ENCODE assay signal across 1 cellular context in genomic region chr14:57346741-57347140, GRCh38.
TF ChIP-seq lines count a peak whose summit lies in the region.

No MANE protein-coding gene starts in this region.

TF ChIP-seq in HepG2, 621 proteins besides CTCF, POLR2A, EP300 and RAD21 (continued from another document and continues in another):
- no peak for TF ChIP-seq ZNF83 (CRISPR knock-in tag; IDR thresholded peaks at IDR 0.05; ENCODE audit: borderline replicate concordance)
- no peak for TF ChIP-seq MBNL3 (CRISPR knock-in tag; conservative IDR thresholded peaks at IDR 0.05)
- no peak for TF ChIP-seq ZBTB21 (CRISPR knock-in tag; IDR thresholded peaks at IDR 0.05)
- TF ChIP-seq NRL (CRISPR knock-in tag; IDR thresholded peaks at IDR 0.05; ENCODE audit: borderline replicate concordance): no peak
- TF ChIP-seq ZFP1 (CRISPR knock-in tag; IDR thresholded peaks at IDR 0.05): 0 out of 2 replicates have a peak, but pooled peaks have one; percentile 31
- TF ChIP-seq ZBTB39 (CRISPR knock-in tag; IDR thresholded peaks at IDR 0.05): no peak
- TF ChIP-seq ZBTB33 (CRISPR knock-in tag; IDR thresholded peaks at IDR 0.05): no peak
- no peak for TF ChIP-seq MXI1 (IDR thresholded peaks at IDR 0.05; ENCODE audit: borderline replicate concordance, low read depth, low read length)
- TF ChIP-seq PRPF4 (IDR thresholded peaks at IDR 0.05; ENCODE audit: low read depth, low read length, poor library complexity, severe bottlenecking): no peak
- TF ChIP-seq MIER2 (CRISPR knock-in tag; IDR thresholded peaks at IDR 0.05): no peak
- TF ChIP-seq MAZ (IDR thresholded peaks at IDR 0.05; ENCODE audit: borderline replicate concordance, low read depth, low read length): no peak
- no peak for TF ChIP-seq MAZ (CRISPR knock-in tag; IDR thresholded peaks at IDR 0.05; ENCODE audit: low read depth)
- peak; percentile 58; the same call in 1 of the 2 replicates for TF ChIP-seq MIER3 (CRISPR knock-in tag; IDR thresholded peaks at IDR 0.05; ENCODE audit: borderline replicate concordance)
- TF ChIP-seq UBTF (CRISPR knock-in tag; IDR thresholded peaks at IDR 0.05): no peak
- TF ChIP-seq ZNF143 (CRISPR knock-in tag; IDR thresholded peaks at IDR 0.05): no peak
- no peak for TF ChIP-seq ASH2L (IDR thresholded peaks at IDR 0.05; ENCODE audit: insufficient read length, low read depth, low read length)
- 0 out of 2 replicates have a peak, but pooled peaks have one; percentile 39 for TF ChIP-seq RERE (CRISPR knock-in tag; IDR thresholded peaks at IDR 0.05; ENCODE audit: low read depth)
- no peak for TF ChIP-seq ZNF451 (CRISPR knock-in tag; IDR thresholded peaks at IDR 0.05)
- TF ChIP-seq ARID4A (CRISPR knock-in tag; IDR thresholded peaks at IDR 0.05; ENCODE audit: borderline replicate concordance): no peak
- TF ChIP-seq BHLHE40 (IDR thresholded peaks at IDR 0.05; ENCODE audit: low read length): no peak
- TF ChIP-seq ZNF280D (CRISPR knock-in tag; IDR thresholded peaks at IDR 0.05): no peak
- TF ChIP-seq RARA (CRISPR knock-in tag; IDR thresholded peaks at IDR 0.05): peak; percentile 71
- TF ChIP-seq ZNF253 (CRISPR knock-in tag; IDR thresholded peaks at IDR 0.05; ENCODE audit: borderline replicate concordance): no peak
- TF ChIP-seq ZBTB3 (CRISPR knock-in tag; IDR thresholded peaks at IDR 0.05; ENCODE audit: borderline replicate concordance, low read depth): no peak
- TF ChIP-seq ZNF614 (CRISPR knock-in tag; IDR thresholded peaks at IDR 0.05; ENCODE audit: borderline replicate concordance): no peak
- no peak for TF ChIP-seq NPAS2 (CRISPR knock-in tag; IDR thresholded peaks at IDR 0.05; ENCODE audit: borderline replicate concordance)
- no peak for TF ChIP-seq ATAD3A (CRISPR knock-in tag; IDR thresholded peaks at IDR 0.05)
- no peak for TF ChIP-seq ZNF343 (CRISPR knock-in tag; IDR thresholded peaks at IDR 0.05)
- no peak for TF ChIP-seq ZNF572 (CRISPR knock-in tag; IDR thresholded peaks at IDR 0.05)
- TF ChIP-seq CENPT (CRISPR knock-in tag; IDR thresholded peaks at IDR 0.05; ENCODE audit: low read depth): no peak
- peak; percentile 58 for TF ChIP-seq BCL6 (CRISPR knock-in tag; IDR thresholded peaks at IDR 0.05)
- TF ChIP-seq HHEX (CRISPR knock-in tag; IDR thresholded peaks at IDR 0.05): peak; percentile 67; the same call in 1 of the 2 replicates
- no peak for TF ChIP-seq SP5 (CRISPR knock-in tag; IDR thresholded peaks at IDR 0.05; ENCODE audit: borderline replicate concordance, low read depth)
- no peak for TF ChIP-seq KDM5A (IDR thresholded peaks at IDR 0.05; ENCODE audit: borderline replicate concordance, low read length)
- no peak for TF ChIP-seq ZNF678 (CRISPR knock-in tag; IDR thresholded peaks at IDR 0.05)
- TF ChIP-seq ZBTB20 (CRISPR knock-in tag; IDR thresholded peaks at IDR 0.05; ENCODE audit: borderline replicate concordance, low read depth): no peak
- no peak for TF ChIP-seq SIX4 (CRISPR knock-in tag; IDR thresholded peaks at IDR 0.05)
- no peak for TF ChIP-seq HNRNPLL (IDR thresholded peaks at IDR 0.05; ENCODE audit: low read depth, low read length, poor library complexity, severe bottlenecking)
- no peak for TF ChIP-seq ARNT (IDR thresholded peaks at IDR 0.05)
- TF ChIP-seq NFRKB (IDR thresholded peaks at IDR 0.05): no peak
- TF ChIP-seq SRSF1 (optimal IDR thresholded peaks at IDR 0.05; ENCODE audit: low read depth, low read length): no peak
- 0 out of 2 replicates have a peak, but pooled peaks have one; percentile 25 for TF ChIP-seq ZKSCAN8 (CRISPR knock-in tag; IDR thresholded peaks at IDR 0.05; ENCODE audit: borderline replicate concordance)
- TF ChIP-seq ZNF33B (CRISPR knock-in tag; IDR thresholded peaks at IDR 0.05): no peak
- TF ChIP-seq NCOA1 (CRISPR knock-in tag; IDR thresholded peaks at IDR 0.05): no peak
